ENCODE assay signal across 37 cellular contexts in genomic region chr2:68333931-68334330, GRCh38. TPM values are rescaled to one million over a fixed set of nuclear protein-coding genes. Genes with fewer than 3 reads are reported as not detected.
"Had no signal": no experiment of that assay in that cellular context is flagged by ENCODE, and none has a peak within 500 bp of the region (broad histone marks: within the 10 kb centered on the region; RNA-seq: fewer than 3 reads in every experiment).

No MANE protein-coding gene starts in this region.

- H3K4me2 ChIP-seq: KMS-11 had no signal

- H3K27me3 ChIP-seq: MG63 had no signal

- H3K9ac ChIP-seq: KMS-11 had no signal

- DNase-seq: Karpas-422, Kasumi-1, KG1, MG63, MM.1S, MV-4-11, NCI-H1048, NCI-H1092, NCI-H1092 treated with DMSO at 0.1 percent for 48 hours, NCI-H1105, NCI-H1105 treated with DMSO at 0.1 percent for 48 hours, NCI-H1417, NCI-H1417 treated with DMSO at 0.1 percent for 48 hours, NCI-H1436, NCI-H1436 treated with DMSO at 0.1 percent for 48 hours, NCI-H146, NCI-H1694, NCI-H1694 treated with DMSO at 0.1 percent for 48 hours, NCI-H187, NCI-H187 treated with DMSO at 0.1 percent for 48 hours, NCI-H1930, NCI-H2029, NCI-H2029 treated with DMSO at 0.1 percent for 48 hours, NCI-H2081, NCI-H2081 treated with DMSO at 0.1 percent for 48 hours, NCI-H2107, NCI-H2171, NCI-H2171 treated with DMSO at 0.1 percent for 48 hours, NCI-H2227 treated with DMSO at 0.1 percent for 48 hours, NCI-H226, NCI-H345, NCI-H446, NCI-H446 treated with DMSO at 0.1 percent for 48 hours had no signal

- H3K4me3 ChIP-seq: MG63 had no signal

- H3K27ac ChIP-seq: KMS-11 had no signal

- H3K36me3 ChIP-seq: MG63 had no signal

RNA-seq across cellular contexts. Expression of gene PLEK, which starts 31.2 kb away (rescaled TPM):
- total RNA-seq: LHCN-M2, MCF 10A, NCI-H460 had no signal
